In the genomic region with DNA sequence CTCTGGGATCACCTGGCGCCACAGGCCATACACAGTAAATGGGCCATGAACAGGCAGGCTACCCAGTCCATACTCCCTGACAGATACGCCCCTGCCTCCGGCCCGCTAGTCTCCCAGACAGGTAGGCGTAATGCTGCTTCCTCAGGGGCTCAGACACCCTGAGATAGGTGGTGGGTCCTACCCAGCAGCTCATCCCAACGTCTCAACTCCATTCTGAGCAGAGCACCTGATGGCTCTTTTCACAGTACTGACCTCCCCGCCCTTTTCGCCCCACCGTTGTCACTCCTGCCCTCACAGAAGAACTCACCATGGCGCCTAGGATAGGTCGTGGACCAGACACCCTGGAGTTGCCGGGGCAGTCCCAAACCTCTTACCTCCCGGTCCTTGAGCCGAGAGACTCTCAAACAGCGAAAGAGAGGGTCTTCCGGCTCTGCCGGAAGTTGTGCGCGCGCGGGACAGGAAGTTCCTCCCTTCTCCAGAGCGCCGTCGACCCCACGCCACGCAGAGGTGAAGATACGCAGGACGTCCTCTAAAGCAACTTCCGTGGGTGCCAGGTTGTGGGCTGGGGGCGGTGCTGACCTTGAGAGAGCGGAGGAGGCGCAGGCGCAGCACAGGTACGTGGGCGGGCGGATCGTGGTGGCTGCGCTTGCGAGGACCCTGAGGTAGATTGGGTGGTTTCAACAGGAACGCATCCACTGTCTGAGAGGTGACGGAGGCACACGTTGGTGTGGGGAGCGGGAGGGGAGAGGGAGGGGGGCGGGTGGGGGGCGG, we compare ENCODE assay signal across 1 cellular context.
TF ChIP-seq lines count a peak whose summit lies in the region.

Gene TMEM161B (minus strand): TSS at position 432 of the 771 bp plus-strand sequence. CDS start 122 bp downstream, at position 310.

TF ChIP-seq in HEK293, 187 proteins besides CTCF, POLR2A, EP300 and RAD21 (continued from another document and continues in another):
- TF ChIP-seq, protein P1, sequence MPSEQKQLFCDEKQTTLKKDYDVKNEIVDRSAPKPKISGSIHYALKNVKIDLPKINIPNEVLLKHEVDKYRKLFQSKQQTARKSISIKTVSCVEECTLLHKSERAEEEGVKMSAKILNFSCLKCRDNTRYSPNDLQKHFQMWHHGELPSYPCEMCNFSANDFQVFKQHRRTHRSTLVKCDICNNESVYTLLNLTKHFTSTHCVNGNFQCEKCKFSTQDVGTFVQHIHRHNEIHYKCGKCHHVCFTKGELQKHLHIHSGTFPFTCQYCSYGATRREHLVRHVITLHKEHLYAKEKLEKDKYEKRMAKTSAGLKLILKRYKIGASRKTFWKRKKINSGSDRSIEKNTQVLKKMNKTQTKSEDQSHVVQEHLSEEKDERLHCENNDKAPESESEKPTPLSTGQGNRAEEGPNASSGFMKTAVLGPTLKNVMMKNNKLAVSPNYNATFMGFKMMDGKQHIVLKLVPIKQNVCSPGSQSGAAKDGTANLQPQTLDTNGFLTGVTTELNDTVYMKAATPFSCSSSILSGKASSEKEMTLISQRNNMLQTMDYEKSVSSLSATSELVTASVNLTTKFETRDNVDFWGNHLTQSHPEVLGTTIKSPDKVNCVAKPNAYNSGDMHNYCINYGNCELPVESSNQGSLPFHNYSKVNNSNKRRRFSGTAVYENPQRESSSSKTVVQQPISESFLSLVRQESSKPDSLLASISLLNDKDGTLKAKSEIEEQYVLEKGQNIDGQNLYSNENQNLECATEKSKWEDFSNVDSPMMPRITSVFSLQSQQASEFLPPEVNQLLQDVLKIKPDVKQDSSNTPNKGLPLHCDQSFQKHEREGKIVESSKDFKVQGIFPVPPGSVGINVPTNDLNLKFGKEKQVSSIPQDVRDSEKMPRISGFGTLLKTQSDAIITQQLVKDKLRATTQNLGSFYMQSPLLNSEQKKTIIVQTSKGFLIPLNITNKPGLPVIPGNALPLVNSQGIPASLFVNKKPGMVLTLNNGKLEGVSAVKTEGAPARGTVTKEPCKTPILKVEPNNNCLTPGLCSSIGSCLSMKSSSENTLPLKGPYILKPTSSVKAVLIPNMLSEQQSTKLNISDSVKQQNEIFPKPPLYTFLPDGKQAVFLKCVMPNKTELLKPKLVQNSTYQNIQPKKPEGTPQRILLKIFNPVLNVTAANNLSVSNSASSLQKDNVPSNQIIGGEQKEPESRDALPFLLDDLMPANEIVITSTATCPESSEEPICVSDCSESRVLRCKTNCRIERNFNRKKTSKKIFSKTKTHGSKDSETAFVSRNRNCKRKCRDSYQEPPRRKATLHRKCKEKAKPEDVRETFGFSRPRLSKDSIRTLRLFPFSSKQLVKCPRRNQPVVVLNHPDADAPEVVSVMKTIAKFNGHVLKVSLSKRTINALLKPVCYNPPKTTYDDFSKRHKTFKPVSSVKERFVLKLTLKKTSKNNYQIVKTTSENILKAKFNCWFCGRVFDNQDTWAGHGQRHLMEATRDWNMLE (tag by site-specific recombination; conservative IDR thresholded peaks at IDR 0.05; ENCODE audit: low read depth) = peak; percentile 99
- no peak for TF ChIP-seq ZNF596 (tag by site-specific recombination; IDR thresholded peaks at IDR 0.05)
- peak; percentile 66 for TF ChIP-seq ZEB2 (tag by site-specific recombination; IDR thresholded peaks at IDR 0.05)
- no peak for TF ChIP-seq ZNF302 (tag by site-specific recombination; IDR thresholded peaks at IDR 0.05; ENCODE audit: low read depth)
- TF ChIP-seq ZNF366 (tag by site-specific recombination; conservative IDR thresholded peaks at IDR 0.05) = no peak
- no peak for TF ChIP-seq ZNF792 (tag by site-specific recombination; IDR thresholded peaks at IDR 0.05)
- TF ChIP-seq ZNF555 (tag by site-specific recombination; conservative IDR thresholded peaks at IDR 0.05) = no peak
- TF ChIP-seq, protein P2, sequence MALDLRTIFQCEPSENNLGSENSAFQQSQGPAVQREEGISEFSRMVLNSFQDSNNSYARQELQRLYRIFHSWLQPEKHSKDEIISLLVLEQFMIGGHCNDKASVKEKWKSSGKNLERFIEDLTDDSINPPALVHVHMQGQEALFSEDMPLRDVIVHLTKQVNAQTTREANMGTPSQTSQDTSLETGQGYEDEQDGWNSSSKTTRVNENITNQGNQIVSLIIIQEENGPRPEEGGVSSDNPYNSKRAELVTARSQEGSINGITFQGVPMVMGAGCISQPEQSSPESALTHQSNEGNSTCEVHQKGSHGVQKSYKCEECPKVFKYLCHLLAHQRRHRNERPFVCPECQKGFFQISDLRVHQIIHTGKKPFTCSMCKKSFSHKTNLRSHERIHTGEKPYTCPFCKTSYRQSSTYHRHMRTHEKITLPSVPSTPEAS (tag by site-specific recombination; IDR thresholded peaks at IDR 0.05) = no peak
- TF ChIP-seq ZSCAN16 (tag by site-specific recombination; IDR thresholded peaks at IDR 0.05) = 0 out of 2 replicates have a peak, but pooled peaks have one; percentile 44
- TF ChIP-seq ZNF37A (tag by site-specific recombination; IDR thresholded peaks at IDR 0.05) = no peak
- no peak for TF ChIP-seq KLF16 (tag by site-specific recombination; IDR thresholded peaks at IDR 0.05)
- TF ChIP-seq ZNF747 (tag by site-specific recombination; IDR thresholded peaks at IDR 0.05) = no peak
- no peak for TF ChIP-seq ZNF544 (tag by site-specific recombination; IDR thresholded peaks at IDR 0.05)
- no peak for TF ChIP-seq ZBTB20 (tag by site-specific recombination; IDR thresholded peaks at IDR 0.05)
- no peak for TF ChIP-seq ZNF513 (tag by site-specific recombination; IDR thresholded peaks at IDR 0.05)
- no peak for TF ChIP-seq ZIC2 (tag by site-specific recombination; IDR thresholded peaks at IDR 0.05)
- TF ChIP-seq, protein P3, sequence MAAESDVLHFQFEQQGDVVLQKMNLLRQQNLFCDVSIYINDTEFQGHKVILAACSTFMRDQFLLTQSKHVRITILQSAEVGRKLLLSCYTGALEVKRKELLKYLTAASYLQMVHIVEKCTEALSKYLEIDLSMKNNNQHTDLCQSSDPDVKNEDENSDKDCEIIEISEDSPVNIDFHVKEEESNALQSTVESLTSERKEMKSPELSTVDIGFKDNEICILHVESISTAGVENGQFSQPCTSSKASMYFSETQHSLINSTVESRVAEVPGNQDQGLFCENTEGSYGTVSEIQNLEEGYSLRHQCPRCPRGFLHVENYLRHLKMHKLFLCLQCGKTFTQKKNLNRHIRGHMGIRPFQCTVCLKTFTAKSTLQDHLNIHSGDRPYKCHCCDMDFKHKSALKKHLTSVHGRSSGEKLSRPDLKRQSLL (tag by site-specific recombination; IDR thresholded peaks at IDR 0.05) = peak; percentile 67
- TF ChIP-seq ZNF48 (tag by site-specific recombination; IDR thresholded peaks at IDR 0.05) = no peak
- no peak for TF ChIP-seq ZNF514 (tag by site-specific recombination; IDR thresholded peaks at IDR 0.05)
- no peak for TF ChIP-seq ZNF18 (tag by site-specific recombination; IDR thresholded peaks at IDR 0.05)
- TF ChIP-seq, protein P4, sequence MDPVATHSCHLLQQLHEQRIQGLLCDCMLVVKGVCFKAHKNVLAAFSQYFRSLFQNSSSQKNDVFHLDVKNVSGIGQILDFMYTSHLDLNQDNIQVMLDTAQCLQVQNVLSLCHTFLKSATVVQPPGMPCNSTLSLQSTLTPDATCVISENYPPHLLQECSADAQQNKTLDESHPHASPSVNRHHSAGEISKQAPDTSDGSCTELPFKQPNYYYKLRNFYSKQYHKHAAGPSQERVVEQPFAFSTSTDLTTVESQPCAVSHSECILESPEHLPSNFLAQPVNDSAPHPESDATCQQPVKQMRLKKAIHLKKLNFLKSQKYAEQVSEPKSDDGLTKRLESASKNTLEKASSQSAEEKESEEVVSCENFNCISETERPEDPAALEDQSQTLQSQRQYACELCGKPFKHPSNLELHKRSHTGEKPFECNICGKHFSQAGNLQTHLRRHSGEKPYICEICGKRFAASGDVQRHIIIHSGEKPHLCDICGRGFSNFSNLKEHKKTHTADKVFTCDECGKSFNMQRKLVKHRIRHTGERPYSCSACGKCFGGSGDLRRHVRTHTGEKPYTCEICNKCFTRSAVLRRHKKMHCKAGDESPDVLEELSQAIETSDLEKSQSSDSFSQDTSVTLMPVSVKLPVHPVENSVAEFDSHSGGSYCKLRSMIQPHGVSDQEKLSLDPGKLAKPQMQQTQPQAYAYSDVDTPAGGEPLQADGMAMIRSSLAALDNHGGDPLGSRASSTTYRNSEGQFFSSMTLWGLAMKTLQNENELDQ (tag by site-specific recombination; IDR thresholded peaks at IDR 0.05; ENCODE audit: low read depth) = no peak
- no peak for TF ChIP-seq ZNF157 (tag by site-specific recombination; IDR thresholded peaks at IDR 0.05)
- no peak for TF ChIP-seq PRDM1 (tag by site-specific recombination; IDR thresholded peaks at IDR 0.05)
- peak; percentile 96 for TF ChIP-seq SP2 (tag by site-specific recombination; IDR thresholded peaks at IDR 0.05)
- no peak for TF ChIP-seq ZNF175 (tag by site-specific recombination; IDR thresholded peaks at IDR 0.05)
- TF ChIP-seq, protein P5, sequence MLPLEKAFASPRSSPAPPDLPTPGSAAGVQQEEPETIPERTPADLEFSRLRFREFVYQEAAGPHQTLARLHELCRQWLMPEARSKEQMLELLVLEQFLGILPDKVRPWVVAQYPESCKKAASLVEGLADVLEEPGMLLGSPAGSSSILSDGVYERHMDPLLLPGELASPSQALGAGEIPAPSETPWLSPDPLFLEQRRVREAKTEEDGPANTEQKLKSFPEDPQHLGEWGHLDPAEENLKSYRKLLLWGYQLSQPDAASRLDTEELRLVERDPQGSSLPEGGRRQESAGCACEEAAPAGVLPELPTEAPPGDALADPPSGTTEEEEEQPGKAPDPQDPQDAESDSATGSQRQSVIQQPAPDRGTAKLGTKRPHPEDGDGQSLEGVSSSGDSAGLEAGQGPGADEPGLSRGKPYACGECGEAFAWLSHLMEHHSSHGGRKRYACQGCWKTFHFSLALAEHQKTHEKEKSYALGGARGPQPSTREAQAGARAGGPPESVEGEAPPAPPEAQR (tag by site-specific recombination; IDR thresholded peaks at IDR 0.05) = no peak
- TF ChIP-seq ZNF19 (tag by site-specific recombination; IDR thresholded peaks at IDR 0.05; ENCODE audit: low read depth) = no peak
- TF ChIP-seq, protein P6, sequence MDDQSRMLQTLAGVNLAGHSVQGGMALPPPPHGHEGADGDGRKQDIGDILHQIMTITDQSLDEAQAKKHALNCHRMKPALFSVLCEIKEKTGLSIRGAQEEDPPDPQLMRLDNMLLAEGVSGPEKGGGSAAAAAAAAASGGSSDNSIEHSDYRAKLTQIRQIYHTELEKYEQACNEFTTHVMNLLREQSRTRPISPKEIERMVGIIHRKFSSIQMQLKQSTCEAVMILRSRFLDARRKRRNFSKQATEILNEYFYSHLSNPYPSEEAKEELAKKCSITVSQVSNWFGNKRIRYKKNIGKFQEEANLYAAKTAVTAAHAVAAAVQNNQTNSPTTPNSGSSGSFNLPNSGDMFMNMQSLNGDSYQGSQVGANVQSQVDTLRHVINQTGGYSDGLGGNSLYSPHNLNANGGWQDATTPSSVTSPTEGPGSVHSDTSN (CRISPR knock-in tag; IDR thresholded peaks at IDR 0.05) = no peak
- TF ChIP-seq ZNF776 (tag by site-specific recombination; IDR thresholded peaks at IDR 0.05; ENCODE audit: borderline replicate concordance) = no peak
- no peak for TF ChIP-seq ZNF16 (tag by site-specific recombination; IDR thresholded peaks at IDR 0.05; ENCODE audit: low read depth)
- TF ChIP-seq, protein P7, sequence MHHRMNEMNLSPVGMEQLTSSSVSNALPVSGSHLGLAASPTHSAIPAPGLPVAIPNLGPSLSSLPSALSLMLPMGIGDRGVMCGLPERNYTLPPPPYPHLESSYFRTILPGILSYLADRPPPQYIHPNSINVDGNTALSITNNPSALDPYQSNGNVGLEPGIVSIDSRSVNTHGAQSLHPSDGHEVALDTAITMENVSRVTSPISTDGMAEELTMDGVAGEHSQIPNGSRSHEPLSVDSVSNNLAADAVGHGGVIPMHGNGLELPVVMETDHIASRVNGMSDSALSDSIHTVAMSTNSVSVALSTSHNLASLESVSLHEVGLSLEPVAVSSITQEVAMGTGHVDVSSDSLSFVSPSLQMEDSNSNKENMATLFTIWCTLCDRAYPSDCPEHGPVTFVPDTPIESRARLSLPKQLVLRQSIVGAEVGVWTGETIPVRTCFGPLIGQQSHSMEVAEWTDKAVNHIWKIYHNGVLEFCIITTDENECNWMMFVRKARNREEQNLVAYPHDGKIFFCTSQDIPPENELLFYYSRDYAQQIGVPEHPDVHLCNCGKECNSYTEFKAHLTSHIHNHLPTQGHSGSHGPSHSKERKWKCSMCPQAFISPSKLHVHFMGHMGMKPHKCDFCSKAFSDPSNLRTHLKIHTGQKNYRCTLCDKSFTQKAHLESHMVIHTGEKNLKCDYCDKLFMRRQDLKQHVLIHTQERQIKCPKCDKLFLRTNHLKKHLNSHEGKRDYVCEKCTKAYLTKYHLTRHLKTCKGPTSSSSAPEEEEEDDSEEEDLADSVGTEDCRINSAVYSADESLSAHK (tag by site-specific recombination; IDR thresholded peaks at IDR 0.05) = no peak
- TF ChIP-seq, protein P8, sequence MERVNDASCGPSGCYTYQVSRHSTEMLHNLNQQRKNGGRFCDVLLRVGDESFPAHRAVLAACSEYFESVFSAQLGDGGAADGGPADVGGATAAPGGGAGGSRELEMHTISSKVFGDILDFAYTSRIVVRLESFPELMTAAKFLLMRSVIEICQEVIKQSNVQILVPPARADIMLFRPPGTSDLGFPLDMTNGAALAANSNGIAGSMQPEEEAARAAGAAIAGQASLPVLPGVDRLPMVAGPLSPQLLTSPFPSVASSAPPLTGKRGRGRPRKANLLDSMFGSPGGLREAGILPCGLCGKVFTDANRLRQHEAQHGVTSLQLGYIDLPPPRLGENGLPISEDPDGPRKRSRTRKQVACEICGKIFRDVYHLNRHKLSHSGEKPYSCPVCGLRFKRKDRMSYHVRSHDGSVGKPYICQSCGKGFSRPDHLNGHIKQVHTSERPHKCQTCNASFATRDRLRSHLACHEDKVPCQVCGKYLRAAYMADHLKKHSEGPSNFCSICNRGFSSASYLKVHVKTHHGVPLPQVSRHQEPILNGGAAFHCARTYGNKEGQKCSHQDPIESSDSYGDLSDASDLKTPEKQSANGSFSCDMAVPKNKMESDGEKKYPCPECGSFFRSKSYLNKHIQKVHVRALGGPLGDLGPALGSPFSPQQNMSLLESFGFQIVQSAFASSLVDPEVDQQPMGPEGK (tag by site-specific recombination; IDR thresholded peaks at IDR 0.05) = peak; percentile 70; the same call in 1 of the 2 replicates
- TF ChIP-seq ZNF510 (tag by site-specific recombination; IDR thresholded peaks at IDR 0.05; ENCODE audit: insufficient replicate concordance) = no peak
- no peak for TF ChIP-seq ZNF114 (tag by site-specific recombination; IDR thresholded peaks at IDR 0.05)
